11 cellular contexts compared by ENCODE assay signal in the genomic region with DNA sequence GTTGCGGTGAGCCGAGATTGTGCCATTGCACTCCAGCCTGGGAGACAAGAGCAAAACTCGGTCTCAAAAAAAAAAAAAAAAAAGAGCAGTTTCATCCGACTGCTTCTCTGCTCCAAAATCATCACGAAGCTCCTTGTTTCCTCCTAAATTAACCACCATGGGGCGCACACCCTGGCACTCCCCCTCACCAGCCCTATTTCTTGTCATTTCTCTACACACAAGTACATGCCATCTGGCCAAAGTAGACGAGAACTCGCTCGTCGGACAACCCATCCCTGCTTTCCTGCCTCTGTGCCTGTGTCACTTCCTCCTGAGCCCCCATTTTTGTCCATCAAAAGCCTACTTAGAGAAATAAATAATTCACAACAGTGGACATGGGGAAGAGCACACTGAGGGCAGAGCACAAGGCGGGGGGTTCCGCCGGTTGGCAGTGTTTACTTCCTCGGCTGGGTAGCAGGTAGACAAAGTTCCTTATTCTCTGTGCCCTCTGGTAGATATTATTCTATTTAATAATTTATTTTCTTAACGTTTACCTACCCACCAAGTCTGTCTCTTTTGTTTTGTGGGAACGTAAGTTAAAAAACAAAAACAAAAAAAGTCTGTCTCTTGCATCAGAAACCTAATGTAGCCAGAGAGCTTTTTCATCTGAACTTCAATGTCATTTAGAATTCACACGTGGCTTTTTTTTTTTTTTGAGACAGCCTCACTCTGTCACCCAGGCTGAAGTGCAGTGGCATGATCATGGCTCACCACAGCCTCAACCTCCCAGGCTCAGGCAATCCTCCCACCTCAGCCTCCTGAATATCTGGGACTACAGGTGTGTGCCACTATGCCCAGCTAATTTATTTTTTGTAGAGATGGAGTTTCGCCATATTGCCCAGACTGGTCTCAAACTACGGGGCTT. TPM values are rescaled to one million over a fixed set of nuclear protein-coding genes. Genes with fewer than 3 reads are reported as not detected.
DNase-seq lines count a peak whose midpoint lies in the region; ATAC-seq and TF ChIP-seq lines count a peak whose summit lies in the region.
"Had no signal": no experiment of that assay in that cellular context is flagged by ENCODE, and none has a peak within 500 bp of the region (broad histone marks: within the 10 kb centered on the region; RNA-seq: fewer than 3 reads in every experiment).

No MANE protein-coding gene starts in this region.

- H3K4me2 ChIP-seq in hepatocyte: peak overlapping the region; percentile 65

- peaks cover 0 to 5% of the 10 kb centered on the region in 2 donors for H3K36me3 Mint-ChIP-seq in activated T-cell treated with anti-CD3 and anti-CD28 coated beads, Interleukin-2, amount 50 U/mL, for 72 hours (ENCODE audit: insufficient read depth in 2 of 2)

- no peaks in the 10 kb centered on the region for H3K27me3 ChIP-seq in hepatocyte
- H3K27me3 ChIP-seq in thyroid gland: no peaks in the 10 kb centered on the region
- H3K27me3 ChIP-seq in MG63: no peaks in the 10 kb centered on the region

- TF ChIP-seq CTCF in VCaP (conservative IDR thresholded peaks at IDR 0.05): no peak
- TF ChIP-seq CTCF in hepatocyte (IDR thresholded peaks at IDR 0.05; ENCODE audit: poor library complexity): no peak
- TF ChIP-seq CTCF in thyroid gland (IDR thresholded peaks at IDR 0.05): no peak

- H3K9me2 ChIP-seq in hepatocyte (replicated peaks; ENCODE audit: insufficient read depth): no peaks in the 10 kb centered on the region

- H3K27ac ChIP-seq in VCaP (peak overlapping the region; percentile 88), hepatocyte (peak overlapping the region; percentile 91), thyroid gland (peak overlapping the region; percentile 82 to 100 (median 95))

- H3K36me3 ChIP-seq in hepatocyte (replicated peaks; ENCODE audit: insufficient read depth, low read depth) (no peaks in the 10 kb centered on the region), thyroid gland (no peaks in the 10 kb centered on the region), MG63 (no peaks in the 10 kb centered on the region)

- peak in 1 of 2 donors; percentile 35 for DNase-seq in activated T-cell treated with anti-CD3 and anti-CD28 coated beads, Interleukin-2, amount 50 U/mL, for 72 hours
- DNase-seq in activated T-cell treated with anti-CD3 and anti-CD28 coated beads for 4 hours (no peak), hepatocyte (ENCODE audit: low spot score) (no peak), thyroid gland (no peak), MG63 (no peak), C1 segment of cervical spinal cord (lab: John Stamatoyannopoulos, UW) (no peak)
- DNase-seq: NCI-H1436 treated with DMSO at 0.1 percent for 48 hours, nucleus accumbens had no signal

- H3K4me3 ChIP-seq in hepatocyte: no peak overlapping the region
- H3K4me3 ChIP-seq in thyroid gland (replicated peaks in 1 of 3): no peak overlapping the region
- no peak overlapping the region for H3K4me3 ChIP-seq in MG63

- H3K9me3 Mint-ChIP-seq in activated T-cell treated with anti-CD3 and anti-CD28 coated beads, Interleukin-2, amount 50 U/mL, for 72 hours: no peaks in the 10 kb centered on the region

- no peak overlapping the region for H3K27ac Mint-ChIP-seq in activated T-cell treated with anti-CD3 and anti-CD28 coated beads, Interleukin-2, amount 50 U/mL, for 72 hours

- H3K4me1 ChIP-seq in hepatocyte (ENCODE audit: insufficient read depth): peaks cover 64% of the 10 kb centered on the region
- peaks cover 80 to 86% of the 10 kb centered on the region in 2 donors for H3K4me1 ChIP-seq in thyroid gland

- no peak for ATAC-seq in activated T-cell treated with anti-CD3 and anti-CD28 coated beads, Interleukin-2, amount 50 U/mL, for 72 hours (replicated peaks in 1 of 2)
- no peak for ATAC-seq in GM21786 (IDR thresholded peaks at IDR 0.05; ENCODE audit: unreplicated experiment)
- ATAC-seq: SK-N-SH treated with all-trans-retinoic acid at 6 μM for 48 hours had no signal

- peaks cover 90% of the 10 kb centered on the region for H3K4me1 Mint-ChIP-seq in activated T-cell treated with anti-CD3 and anti-CD28 coated beads, Interleukin-2, amount 50 U/mL, for 72 hours (ENCODE audit: low read depth)

- H3K4me3 Mint-ChIP-seq in activated T-cell treated with anti-CD3 and anti-CD28 coated beads, Interleukin-2, amount 50 U/mL, for 72 hours: peak overlapping the region; percentile 57 to 86

- no peak for TF ChIP-seq POLR2A in thyroid gland (IDR thresholded peaks at IDR 0.05)

- peaks cover 22% of the 10 kb centered on the region for H4K20me1 ChIP-seq in hepatocyte (ENCODE audit: insufficient read depth, poor library complexity, severe bottlenecking)

- no peak overlapping the region for H2AFZ ChIP-seq in hepatocyte

- 96% methylated on average over 19 of the region's 19 CpGs for WGBS in hepatocyte (ENCODE audit: low lambda C conversion rate, missing lambda C conversion rate)
- WGBS in thyroid gland, 2 donors: 84 to 87% methylated on average over 19 of the region's 19 CpGs

- peaks cover 14% of the 10 kb centered on the region for H3K27me3 Mint-ChIP-seq in activated T-cell treated with anti-CD3 and anti-CD28 coated beads, Interleukin-2, amount 50 U/mL, for 72 hours (ENCODE audit: low read depth)

- H3K9me3 ChIP-seq in hepatocyte (ENCODE audit: low read depth) (no peaks in the 10 kb centered on the region), thyroid gland (no peaks in the 10 kb centered on the region), MG63 (no peaks in the 10 kb centered on the region)

- H3K79me2 ChIP-seq in hepatocyte: peaks cover 91% of the 10 kb centered on the region

- intact Hi-C loops in thyroid gland (cut with DNase I): no loop called here

RNA-seq across cellular contexts. Expression of gene VPS37B, which starts 6.0 kb away (rescaled TPM):
- total RNA-seq in activated T-cell treated with anti-CD3 and anti-CD28 coated beads, Interleukin-2, amount 50 U/mL, for 72 hours: 10 to 100 TPM; 28.8 to 37.4 TPM
- 23.5 and 24.7 TPM in 2 replicates for total RNA-seq in hepatocyte
- polyA plus RNA-seq in hepatocyte: 29.0 and 35.3 TPM in 2 replicates
- total RNA-seq in thyroid gland: 10 to 100 TPM; 35.6 to 66.1 (median 63.5) TPM
- total RNA-seq in MG63 (2014; rRNA removed; shearing (Covaris generic); ENCODE audit: low replicate concordance): 15.0 and 21.4 TPM in 2 replicates

RNA-seq across cellular contexts. Expression of gene HIP1R, which starts 54.7 kb away (rescaled TPM):
- total RNA-seq in activated T-cell treated with anti-CD3 and anti-CD28 coated beads, Interleukin-2, amount 50 U/mL, for 72 hours: 10 to 100 TPM; 20.0 to 28.1 TPM
- total RNA-seq in hepatocyte: 36.0 and 44.3 TPM in 2 replicates
- polyA plus RNA-seq in hepatocyte: 31.8 and 33.1 TPM in 2 replicates
- 10 to 100 TPM; 50.2 to 92.7 (median 56.2) TPM for total RNA-seq in thyroid gland
- total RNA-seq in MG63 (2014; rRNA removed; shearing (Covaris generic); ENCODE audit: low replicate concordance): 6.4 and 14.8 TPM in 2 replicates
